ENCODE assay signal across 24 cellular contexts in genomic region chr6:15751721-15752350, GRCh38.
"Had no signal": no experiment of that assay in that cellular context is flagged by ENCODE, and none has a peak within 500 bp of the region (broad histone marks: within the 10 kb centered on the region; RNA-seq: fewer than 3 reads in every experiment).

No MANE protein-coding gene starts in this region.

- DNase-seq: cortex of kidney; dorsolateral prefrontal cortex; effector memory CD4-positive, alpha-beta T cell; esophagus squamous epithelium; foreskin keratinocyte; immature natural killer cell; left cardiac atrium; left ventricle myocardium inferior; mesendoderm; naive B cell; retina; right lobe of liver; stimulated activated CD4-positive, alpha-beta T cell treated with anti-CD3 and anti-CD28 coated beads, Interleukin-4, amount 100 ng/mL, for 1 hour; stimulated activated CD8-positive, alpha-beta memory T cell treated with anti-CD3 and anti-CD28 coated beads, Interleukin-4, amount 100 ng/mL, for 48 hours; stimulated activated naive CD8-positive, alpha-beta T cell treated with anti-CD3 and anti-CD28 coated beads, Interleukin-15, Interleukin-2, amounts not matched to agents 100 U/mL and 50 U/mL, for 24 hours; thyroid gland had no signal

- FAIRE-seq: keratinocyte, urothelium cell line had no signal

- H3K36me3 ChIP-seq: esophagus squamous epithelium, left ventricle myocardium inferior, prostate gland, right lobe of liver, suprapubic skin, thyroid gland had no signal

- H3K27me3 ChIP-seq: esophagus squamous epithelium, right lobe of liver, suprapubic skin, thyroid gland had no signal

- H3K4me1 ChIP-seq: foreskin keratinocyte, left ventricle myocardium inferior, parathyroid adenoma, prostate gland, thyroid gland had no signal

- H2AFZ ChIP-seq: parathyroid adenoma had no signal

- H3K4me3 ChIP-seq: dorsolateral prefrontal cortex, esophagus squamous epithelium, left ventricle myocardium inferior, lung, prostate gland, right lobe of liver, suprapubic skin, thyroid gland had no signal

- H3K9me3 ChIP-seq: esophagus squamous epithelium, left ventricle myocardium inferior, prostate gland, right lobe of liver, suprapubic skin, thyroid gland had no signal

- ATAC-seq: foreskin keratinocyte; stimulated activated effector memory CD8-positive, alpha-beta T cell treated with anti-CD3 and anti-CD28 coated beads, Interleukin-12 subunit alpha, Interleukin-12 subunit beta, amount 100 ng/mL, for 72 hours; stimulated activated naive CD8-positive, alpha-beta T cell treated with anti-CD3 and anti-CD28 coated beads, Interleukin-15, Interleukin-2, amounts not matched to agents 100 U/mL and 50 U/mL, for 24 hours had no signal

- H3K9ac ChIP-seq: parathyroid adenoma had no signal

- H3K79me2 ChIP-seq: parathyroid adenoma had no signal

- H3K27ac ChIP-seq: dorsolateral prefrontal cortex, epithelial cell of prostate, esophagus squamous epithelium, foreskin keratinocyte, left ventricle myocardium inferior, parathyroid adenoma, prostate gland, right lobe of liver, suprapubic skin, thyroid gland had no signal
